ENCODE assay signal across 28 cellular contexts in the genomic region with DNA sequence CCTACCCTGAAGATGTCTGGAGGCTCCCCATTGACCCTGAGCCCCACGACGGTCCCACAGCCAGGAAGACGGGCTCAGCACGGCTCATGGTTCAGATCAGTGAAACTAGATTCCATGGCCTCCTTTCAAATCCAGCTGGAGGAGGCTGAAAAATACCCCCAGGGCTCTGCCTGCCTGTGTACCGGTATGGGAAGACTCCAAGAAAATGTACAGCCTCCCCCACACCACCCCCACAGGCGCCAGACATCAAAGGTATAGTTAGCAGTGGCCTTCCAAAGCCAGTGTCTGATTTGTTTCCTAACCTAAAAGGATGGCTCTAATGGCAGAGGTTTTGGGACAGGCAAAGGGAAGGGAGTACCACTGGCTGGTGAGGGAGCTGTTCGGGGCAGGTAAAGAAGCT.
"Had no signal": no experiment of that assay in that cellular context is flagged by ENCODE, and none has a peak within 500 bp of the region (broad histone marks: within the 10 kb centered on the region; RNA-seq: fewer than 3 reads in every experiment).

No MANE protein-coding gene starts in this region.

- FAIRE-seq: astrocyte, endometrium had no signal

- H3K36me3 ChIP-seq: esophagus squamous epithelium, heart right ventricle, left ventricle myocardium inferior, neutrophil, ovary, prostate gland, thoracic aorta, uterus had no signal

- H3K27me3 ChIP-seq: heart right ventricle, neutrophil, ovary, uterus had no signal

- H3K4me1 ChIP-seq: prostate gland, uterus had no signal

- ATAC-seq: stimulated activated naive CD8-positive, alpha-beta T cell treated with anti-CD3 and anti-CD28 coated beads, Interleukin-15, Interleukin-2, amounts not matched to agents 100 U/mL and 50 U/mL, for 24 hours had no signal

- H3K9me3 ChIP-seq: esophagus squamous epithelium, heart right ventricle, left ventricle myocardium inferior, mucosa of descending colon, neutrophil, ovary, prostate gland, thoracic aorta, uterus had no signal

- H3K27ac ChIP-seq: epithelial cell of prostate, esophagus squamous epithelium, neutrophil, ovary, prostate gland, skin epidermis, thoracic aorta, uterus had no signal

- DNase-seq: activated CD4-positive, alpha-beta T cell treated with anti-CD3 and anti-CD28 coated beads for 4 hours; activated CD4-positive, alpha-beta T cell treated with anti-CD3 and anti-CD28 coated beads, Interleukin-2, amount 50 U/mL, for 4 hours; activated CD8-positive, alpha-beta memory T cell treated with anti-CD3 and anti-CD28 coated beads, Interleukin-2, amount 50 U/mL, for 4 hours; activated gamma-delta T cell; activated naive CD4-positive, alpha-beta T cell treated with anti-CD3 and anti-CD28 coated beads, Interleukin-2, amount 10 ng/mL, durations not matched to agents 7 days and 5 days; activated naive CD8-positive, alpha-beta T cell treated with anti-CD3 and anti-CD28 coated beads, Interleukin-2, amount 10 ng/mL, durations not matched to agents 7 days and 5 days; activated T-cell treated with anti-CD3 and anti-CD28 coated beads, Interleukin-2, amount 50 U/mL, for 24 hours; effector CD8-positive, alpha-beta T cell; esophagus squamous epithelium; foreskin melanocyte; mesendoderm; mucosa of descending colon; retina; stimulated activated CD4-positive, alpha-beta T cell treated with anti-CD3 and anti-CD28 coated beads, Interleukin-12 subunit alpha, Interleukin-12 subunit beta, amount 100 ng/mL, for 4 hours; stimulated activated CD4-positive, alpha-beta T cell treated with anti-CD3 and anti-CD28 coated beads, Interleukin-4, amount 100 ng/mL, for 1 hour; stimulated activated naive CD8-positive, alpha-beta T cell treated with anti-CD3 and anti-CD28 coated beads, Interleukin-15, Interleukin-2, amounts not matched to agents 100 U/mL and 50 U/mL, for 24 hours had no signal

- H3K4me3 ChIP-seq: esophagus squamous epithelium, heart right ventricle, left ventricle myocardium inferior, lung, mucosa of descending colon, ovary, prostate gland, skin epidermis, thoracic aorta, uterus had no signal
